ENCODE assay signal across 11 cellular contexts in genomic region chr4:147863111-147863747, GRCh38.
A peak's percentile ranks its signal among the peaks of the same experiment; 100 is the strongest.
DNase-seq lines count a peak whose midpoint lies in the region; ATAC-seq, FAIRE-seq and TF ChIP-seq lines count a peak whose summit lies in the region.
"Had no signal": no experiment of that assay in that cellular context is flagged by ENCODE, and none has a peak within 500 bp of the region (broad histone marks: within the 10 kb centered on the region; RNA-seq: fewer than 3 reads in every experiment).

No MANE protein-coding gene starts in this region.

- H3K4me1 ChIP-seq in adipocyte (ENCODE audit: control insufficient read depth, insufficient read depth, low read length) (peaks cover 42% of the 10 kb centered on the region), skeletal muscle satellite cell (ENCODE audit: control insufficient read depth, insufficient read depth, low read length) (peaks cover 36% of the 10 kb centered on the region), pancreas (peaks cover 0 to 6% (median 3%) of the 10 kb centered on the region in 3 donors)

- peak overlapping the region; percentile 40 for H3K4me2 ChIP-seq in skeletal muscle satellite cell (ENCODE audit: low read length)

- DNase-seq in adipocyte (ENCODE audit: low read depth), result no peak
- no peak for DNase-seq in NCI-H146 treated with DMSO at 0.1 percent for 48 hours (lab: John Stamatoyannopoulos, UW; ENCODE audit: unreplicated experiment)
- no peak for DNase-seq in pancreas
- DNase-seq: activated naive CD8-positive, alpha-beta T cell treated with anti-CD3 and anti-CD28 coated beads, Interleukin-2, amount 10 ng/mL, durations not matched to agents 7 days and 5 days; mesendoderm had no signal

- H3K4me3 ChIP-seq in adipocyte (ENCODE audit: low read length) (no peak overlapping the region), skeletal muscle satellite cell (ENCODE audit: low read length) (no peak overlapping the region), pancreas (no peak overlapping the region)
- H3K4me3 ChIP-seq: skin epidermis had no signal

- no peak overlapping the region for H3K27ac ChIP-seq in pancreas
- H3K27ac ChIP-seq: epithelial cell of prostate had no signal

- ATAC-seq in GM18870 (IDR thresholded peaks at IDR 0.05; ENCODE audit: unreplicated experiment) (peak; percentile 54), HG02763 (IDR thresholded peaks at IDR 0.05; ENCODE audit: unreplicated experiment) (peak; percentile 37), pancreas (no peak), GM21528 (IDR thresholded peaks at IDR 0.05; ENCODE audit: low FRiP score, unreplicated experiment) (no peak)

- no peak for TF ChIP-seq CTCF in pancreas (IDR thresholded peaks at IDR 0.05)

- 77 to 85% methylated on average over 3 of the region's 3 CpGs for WGBS in pancreas, 2 donors

- no peaks in the 10 kb centered on the region for H3K9me3 ChIP-seq in adipocyte (ENCODE audit: control insufficient read depth, low read length)
- no peaks in the 10 kb centered on the region for H3K9me3 ChIP-seq in skeletal muscle satellite cell (replicated peaks; ENCODE audit: low read length)
- no peaks in the 10 kb centered on the region for H3K9me3 ChIP-seq in pancreas

- H3K27me3 ChIP-seq in adipocyte (replicated peaks; ENCODE audit: control insufficient read depth, insufficient read depth, low read length) (no peaks in the 10 kb centered on the region), skeletal muscle satellite cell (ENCODE audit: control insufficient read depth, insufficient read depth, low read length) (no peaks in the 10 kb centered on the region), pancreas (no peaks in the 10 kb centered on the region)

- intact Hi-C loops in pancreas (cut with DNase I), result loop anchor here in 1 of 3 donors (10.0 kb wide), 1 partner anchor 138 kb away; no protein-coding TSS in a partner anchor

- FAIRE-seq in pancreas (lab: Jason Lieb, UNC), result no peak

- H3K36me3 ChIP-seq in adipocyte (ENCODE audit: control insufficient read depth, insufficient read depth, low read length, severe bottlenecking), result peaks cover 23% of the 10 kb centered on the region
- H3K36me3 ChIP-seq in skeletal muscle satellite cell (ENCODE audit: insufficient read depth, low read length), result peaks cover 17% of the 10 kb centered on the region
- H3K36me3 ChIP-seq in pancreas, result no peaks in the 10 kb centered on the region

- H3K9ac ChIP-seq in adipocyte (ENCODE audit: low read length) (peak overlapping the region; percentile 30), skeletal muscle satellite cell (ENCODE audit: low read depth, low read length) (no peak overlapping the region)

Comparison
In these comparisons a context has a peak if more than half of its experiments do, and no peak if none do; other contexts are left out.
1. ATAC-seq: peak in GM18870 (single experiment) and HG02763 (single experiment); none in pancreas (0 of 4) and GM21528 (single experiment).